ENCODE assay signal across 1 cellular context in the genomic region with DNA sequence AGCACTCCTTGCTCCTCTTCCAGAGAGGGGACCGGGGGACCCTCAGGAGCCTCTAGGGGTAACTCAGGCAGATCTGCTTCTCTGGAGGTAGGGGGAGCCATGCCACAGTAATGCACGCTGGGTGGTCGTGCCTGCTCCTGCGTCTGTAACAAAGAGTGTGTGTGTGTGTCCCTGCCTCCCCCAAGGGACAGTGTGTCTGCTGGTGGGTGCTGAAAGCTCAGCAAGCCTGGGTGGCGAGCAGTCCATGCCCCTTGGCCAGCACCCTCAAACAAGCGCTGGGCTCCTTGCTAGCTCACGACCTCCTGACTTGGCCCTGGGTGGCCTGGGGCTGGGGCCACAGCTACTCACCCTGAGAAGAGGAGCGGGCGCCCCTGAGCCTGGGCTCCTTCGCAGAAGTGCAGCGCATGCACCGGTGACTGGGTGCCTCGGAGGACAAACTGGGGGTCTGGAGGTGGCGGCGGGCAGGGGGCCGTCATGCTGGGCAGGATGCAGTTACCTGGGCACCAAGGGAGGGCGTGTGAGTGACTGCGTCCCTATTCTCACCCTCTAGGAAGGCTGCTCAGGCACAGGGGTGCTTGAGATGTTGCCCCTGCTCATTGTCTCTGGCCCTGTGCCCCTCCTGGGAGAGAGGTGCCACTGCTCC.
TF ChIP-seq lines count a peak whose summit lies in the region.

No MANE protein-coding gene starts in this region.

TF ChIP-seq in H1, 55 proteins besides CTCF, POLR2A, EP300 and RAD21:
- TF ChIP-seq ATF3 (IDR thresholded peaks at IDR 0.05; ENCODE audit: insufficient read depth, low read depth, low read length) = no peak
- TF ChIP-seq TAF7 (optimal IDR thresholded peaks at IDR 0.05; ENCODE audit: borderline replicate concordance, low read depth, low read length) = no peak
- TF ChIP-seq ZNF274 (IDR thresholded peaks at IDR 0.05; ENCODE audit: borderline replicate concordance, extremely low read depth, low read length) = no peak
- TF ChIP-seq FOSL1 (IDR thresholded peaks at IDR 0.05; ENCODE audit: insufficient read depth, low read depth, low read length) = no peak
- no peak for TF ChIP-seq KDM4A (IDR thresholded peaks at IDR 0.05; ENCODE audit: low read depth, low read length, severe bottlenecking)
- TF ChIP-seq, protein P1, sequence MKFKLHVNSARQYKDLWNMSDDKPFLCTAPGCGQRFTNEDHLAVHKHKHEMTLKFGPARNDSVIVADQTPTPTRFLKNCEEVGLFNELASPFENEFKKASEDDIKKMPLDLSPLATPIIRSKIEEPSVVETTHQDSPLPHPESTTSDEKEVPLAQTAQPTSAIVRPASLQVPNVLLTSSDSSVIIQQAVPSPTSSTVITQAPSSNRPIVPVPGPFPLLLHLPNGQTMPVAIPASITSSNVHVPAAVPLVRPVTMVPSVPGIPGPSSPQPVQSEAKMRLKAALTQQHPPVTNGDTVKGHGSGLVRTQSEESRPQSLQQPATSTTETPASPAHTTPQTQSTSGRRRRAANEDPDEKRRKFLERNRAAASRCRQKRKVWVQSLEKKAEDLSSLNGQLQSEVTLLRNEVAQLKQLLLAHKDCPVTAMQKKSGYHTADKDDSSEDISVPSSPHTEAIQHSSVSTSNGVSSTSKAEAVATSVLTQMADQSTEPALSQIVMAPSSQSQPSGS (IDR thresholded peaks at IDR 0.05; ENCODE audit: low read length) = no peak
- TF ChIP-seq SUZ12 (IDR thresholded peaks at IDR 0.05; ENCODE audit: low read length) = no peak
